ENCODE assay signal across 7 cellular contexts in genomic region chr1:151457911-151458882, GRCh38. TPM values are rescaled to one million over a fixed set of nuclear protein-coding genes. Genes with fewer than 3 reads are reported as not detected.
DNase-seq lines count a peak whose midpoint lies in the region; ATAC-seq, FAIRE-seq and TF ChIP-seq lines count a peak whose summit lies in the region.

No MANE protein-coding gene starts in this region.

- H3K36me3 Mint-ChIP-seq in activated CD4-positive, alpha-beta memory T cell treated with anti-CD3 and anti-CD28 coated beads for 36 hours: peaks cover 6% of the 10 kb centered on the region

- peak; percentile 37 for ATAC-seq in HG03521 (IDR thresholded peaks at IDR 0.05; ENCODE audit: unreplicated experiment)
- peak; percentile 64 to 83 (median 68) for ATAC-seq in right lobe of liver

- H3K4me1 Mint-ChIP-seq in activated CD4-positive, alpha-beta memory T cell treated with anti-CD3 and anti-CD28 coated beads for 36 hours (ENCODE audit: low read depth): peaks cover 27% of the 10 kb centered on the region

- H3K9me3 Mint-ChIP-seq in activated CD4-positive, alpha-beta memory T cell treated with anti-CD3 and anti-CD28 coated beads for 36 hours: no peaks in the 10 kb centered on the region

- H3K27me3 Mint-ChIP-seq in activated CD4-positive, alpha-beta memory T cell treated with anti-CD3 and anti-CD28 coated beads for 36 hours: peaks cover 9% of the 10 kb centered on the region

- intact Hi-C loops in activated CD4-positive, alpha-beta memory T cell treated with anti-CD3 and anti-CD28 coated beads for 36 hours (cut with micrococcal nuclease): loop anchor here (1.0 to 5.0 kb wide), 6 partner anchors 13 to 379 kb away; partner anchors contain the start of genes C2CD4D, CGN, PIP5K1A and RFX5
- intact Hi-C loops in right lobe of liver (cut with DNase I): no loop called here

- WGBS in right lobe of liver (ENCODE audit: insufficient coverage, low coverage, low lambda C conversion rate, missing lambda C conversion rate): under 1% methylated on average over 21 of the region's 87 CpGs

- POLR2A ChIA-PET in activated CD4-positive, alpha-beta memory T cell treated with anti-CD3 and anti-CD28 coated beads for 36 hours (lab: Charles Lee): interaction anchor here (0.7 to 2.6 kb wide), 5 partner anchors 14 to 59 kb away, joined by 3 to 19 read pairs (median 6); partner anchors contain the start of genes CGN and PSMB4

- peak overlapping the region; percentile 74 to 88 for H3K9ac ChIP-seq in duodenal mucosa (ENCODE audit: low read depth in 1 of 2, low read length in 2 of 2)

- no peaks in the 10 kb centered on the region for H3K36me3 ChIP-seq in duodenal mucosa (ENCODE audit: control insufficient read depth in 1 of 2, insufficient read depth in 2 of 2, low read length in 2 of 2)
- no peaks in the 10 kb centered on the region for H3K36me3 ChIP-seq in right lobe of liver

- peak; percentile 43 for TF ChIP-seq POLR2A in right lobe of liver (IDR thresholded peaks at IDR 0.05)

- H3K4me3 Mint-ChIP-seq in activated CD4-positive, alpha-beta memory T cell treated with anti-CD3 and anti-CD28 coated beads for 36 hours: peak overlapping the region; percentile 85

- CTCF ChIA-PET in activated CD4-positive, alpha-beta memory T cell treated with anti-CD3 and anti-CD28 coated beads for 36 hours (lab: Charles Lee): interaction anchor here (0.5 to 1.1 kb wide), 2 partner anchors 14 to 15 kb away, joined by 3 read pairs; no protein-coding TSS in a partner anchor

- no peaks in the 10 kb centered on the region for H3K27me3 ChIP-seq in duodenal mucosa (ENCODE audit: control insufficient read depth in 1 of 2, insufficient read depth in 2 of 2, low read length in 2 of 2)
- no peaks in the 10 kb centered on the region for H3K27me3 ChIP-seq in right lobe of liver

- peak; percentile 68 for FAIRE-seq in GM18507 (lab: Jason Lieb, UNC)

- no peaks in the 10 kb centered on the region for H3K9me3 ChIP-seq in duodenal mucosa (ENCODE audit: control insufficient read depth in 1 of 2, low read length in 2 of 2)
- H3K9me3 ChIP-seq in right lobe of liver: no peaks in the 10 kb centered on the region

- H3K4me3 ChIP-seq in duodenal mucosa (ENCODE audit: low read depth in 1 of 2, low read length in 2 of 2) (peak overlapping the region; percentile 77 to 98), right lobe of liver (peak overlapping the region; percentile 46 to 63 (median 63))

- peak overlapping the region; percentile 91 for H3K27ac Mint-ChIP-seq in activated CD4-positive, alpha-beta memory T cell treated with anti-CD3 and anti-CD28 coated beads for 36 hours

- H3K4me1 ChIP-seq in duodenal mucosa (ENCODE audit: control insufficient read depth in 1 of 2, insufficient read depth in 2 of 2, low read length in 2 of 2): peaks cover 7 to 15% of the 10 kb centered on the region in 2 donors
- H3K4me1 ChIP-seq in right lobe of liver: peaks cover 0 to 17% (median 0%) of the 10 kb centered on the region in 4 donors

- peak overlapping the region; percentile 92 for H3K27ac ChIP-seq in duodenal mucosa (ENCODE audit: low read depth, low read length)
- peak overlapping the region; percentile 77 to 92 (median 83) for H3K27ac ChIP-seq in right lobe of liver

- no peak for TF ChIP-seq CTCF in right lobe of liver (IDR thresholded peaks at IDR 0.05)

- DNase-seq in GM18507 (ENCODE audit: extremely low spot score, insufficient read length, low read depth): no peak
- DNase-seq in NCI-H526 (lab: John Stamatoyannopoulos, UW): peak; percentile 83 to 95
- DNase-seq in activated CD4-positive, alpha-beta memory T cell treated with anti-CD3 and anti-CD28 coated beads for 36 hours: peak; percentile 73
- DNase-seq in right lobe of liver: peak; percentile 74 to 80 (median 77)
- DNase-seq in stimulated activated CD4-positive, alpha-beta T cell treated with anti-CD3 and anti-CD28 coated beads, Interleukin-4, amount 100 ng/mL, for 1 hour: peak; percentile 67

RNA-seq across cellular contexts. Expression of gene POGZ, which starts 1.1 kb away (rescaled TPM):
- 10 to 100 TPM; 73.7 to 76.3 TPM for total RNA-seq in activated CD4-positive, alpha-beta memory T cell treated with anti-CD3 and anti-CD28 coated beads for 36 hours
- 10 to 100 TPM; 13.5 to 44.9 (median 29.9) TPM for total RNA-seq in right lobe of liver

RNA-seq across cellular contexts. Expression of gene CGN, which starts 53.0 kb away (rescaled TPM):
- 1 to 10 TPM; 1.3 to 1.4 TPM for total RNA-seq in activated CD4-positive, alpha-beta memory T cell treated with anti-CD3 and anti-CD28 coated beads for 36 hours
- 10 to 100 TPM; 15.9 to 65.4 (median 38.6) TPM for total RNA-seq in right lobe of liver

RNA-seq across cellular contexts. Expression of gene PSMB4, which starts 58.8 kb away (rescaled TPM):
- total RNA-seq in activated CD4-positive, alpha-beta memory T cell treated with anti-CD3 and anti-CD28 coated beads for 36 hours: 100 to 1,000 TPM; 352 to 355 TPM
- 100 to 1,000 TPM; 125 to 174 (median 151) TPM for total RNA-seq in right lobe of liver

Comparison
In these comparisons a context has a peak if more than half of its experiments do, and no peak if none do; other contexts are left out.
1. RNA of gene CGN, which starts 53.0 kb away (total RNA-seq): 15.9 to 65.4 TPM in right lobe of liver; 1.3 to 1.4 TPM in activated CD4-positive, alpha-beta memory T cell treated with anti-CD3 and anti-CD28 coated beads for 36 hours; every median in the first group is over 4 times any median in the second.